11 cellular contexts compared by ENCODE assay signal in genomic region chr1:69569983-69570755, GRCh38. TPM values are rescaled to one million over a fixed set of nuclear protein-coding genes. Genes with fewer than 3 reads are reported as not detected.
DNase-seq lines count a peak whose midpoint lies in the region; ATAC-seq and TF ChIP-seq lines count a peak whose summit lies in the region.
"Had no signal": no experiment of that assay in that cellular context is flagged by ENCODE, and none has a peak within 500 bp of the region (broad histone marks: within the 10 kb centered on the region; RNA-seq: fewer than 3 reads in every experiment).

No MANE protein-coding gene starts in this region.

- H3K4me1 ChIP-seq in HUES64 (ENCODE audit: insufficient read depth, low read length) = peaks cover 6% of the 10 kb centered on the region; the same call in 1 of the 2 replicates

- peaks cover 84% of the 10 kb centered on the region for H3K27me3 ChIP-seq in HUES64 (ENCODE audit: insufficient read depth, low read length)

- no peak for TF ChIP-seq CTCF in retinal pigment epithelial cell (conservative IDR thresholded peaks at IDR 0.05; ENCODE audit: low read depth, low read length)

- peak; percentile 42 for DNase-seq in astrocyte of the hippocampus (ENCODE audit: low read depth, low spot score)
- peak; percentile 14 for DNase-seq in iPS-NIHi7 (ENCODE audit: extremely low spot score)
- no peak for DNase-seq in retinal pigment epithelial cell (ENCODE audit: low read depth)
- no peak for DNase-seq in HEK293T (ENCODE audit: extremely low spot score)
- DNase-seq: KBM-7, NCI-H2107, Right ventricle myocardium superior had no signal

- H3K36me3 ChIP-seq in HUES64 (ENCODE audit: insufficient read depth, low read length) = no peaks in the 10 kb centered on the region

- no peak for ATAC-seq in HG03442 (IDR thresholded peaks at IDR 0.05; ENCODE audit: unreplicated experiment)
- ATAC-seq in GM19328 (IDR thresholded peaks at IDR 0.05; ENCODE audit: unreplicated experiment) = no peak
- ATAC-seq in GM21526 (IDR thresholded peaks at IDR 0.05; ENCODE audit: low FRiP score, unreplicated experiment) = no peak

- H3K4me3 ChIP-seq in HUES64 (ENCODE audit: low read length) = peak overlapping the region; percentile 73
- peak overlapping the region; percentile 50 for H3K4me3 ChIP-seq in retinal pigment epithelial cell (ENCODE audit: low read length)

- CTCF ChIA-PET in HEK293T (lab: Yijun Ruan, JAX) = no interaction called here

- 3% methylated on average over 19 of the region's 21 CpGs for WGBS in HUES64

- H3K9me3 ChIP-seq in HUES64 (ENCODE audit: insufficient read depth, low read depth, low read length) = no peaks in the 10 kb centered on the region

- no peak overlapping the region for H3K9ac ChIP-seq in HUES64 (ENCODE audit: low read depth, low read length)

- no peak overlapping the region for H3K27ac ChIP-seq in HUES64 (ENCODE audit: low read depth, low read length)

- POLR2A ChIA-PET in HEK293T (lab: Yijun Ruan, JAX) = no interaction called here

TF ChIP-seq in HEK293T, 16 proteins besides CTCF, POLR2A, EP300 and RAD21:
- TF ChIP-seq NFRKB (IDR thresholded peaks at IDR 0.05) (no peak), HDGF (IDR thresholded peaks at IDR 0.05; ENCODE audit: borderline replicate concordance) (no peak), L3MBTL2 (conservative IDR thresholded peaks at IDR 0.05) (no peak), CTBP1 (IDR thresholded peaks at IDR 0.05; ENCODE audit: borderline replicate concordance) (no peak), FOXA1 (IDR thresholded peaks at IDR 0.05) (no peak), SP1 (IDR thresholded peaks at IDR 0.05) (no peak), LEF1 (IDR thresholded peaks at IDR 0.05; ENCODE audit: borderline replicate concordance) (no peak), BHLHE40 (IDR thresholded peaks at IDR 0.05; ENCODE audit: borderline replicate concordance) (no peak), SUZ12 (IDR thresholded peaks at IDR 0.05) (no peak), PKNOX1 (IDR thresholded peaks at IDR 0.05) (no peak), FOXM1 (IDR thresholded peaks at IDR 0.05; ENCODE audit: borderline replicate concordance) (no peak), ZNF384 (IDR thresholded peaks at IDR 0.05) (no peak), ELF4 (IDR thresholded peaks at IDR 0.05) (no peak)

RNA-seq across cellular contexts. Expression of gene LRRC7, which starts 2.4 kb away (rescaled TPM):
- polyA plus RNA-seq in HUES64 (2013, experiment 1 of 2) = 0.30 TPM
- 0.63 TPM for polyA plus RNA-seq in HUES64 (2013, experiment 2 of 2)

Comparison
In these comparisons a context has a peak if more than half of its experiments do, and no peak if none do; other contexts are left out.
1. DNase-seq: peak in astrocyte of the hippocampus (single experiment) and iPS-NIHi7 (single experiment); none in retinal pigment epithelial cell (single experiment) and HEK293T (single experiment).